ENCODE assay signal across 11 cellular contexts in the genomic region with DNA sequence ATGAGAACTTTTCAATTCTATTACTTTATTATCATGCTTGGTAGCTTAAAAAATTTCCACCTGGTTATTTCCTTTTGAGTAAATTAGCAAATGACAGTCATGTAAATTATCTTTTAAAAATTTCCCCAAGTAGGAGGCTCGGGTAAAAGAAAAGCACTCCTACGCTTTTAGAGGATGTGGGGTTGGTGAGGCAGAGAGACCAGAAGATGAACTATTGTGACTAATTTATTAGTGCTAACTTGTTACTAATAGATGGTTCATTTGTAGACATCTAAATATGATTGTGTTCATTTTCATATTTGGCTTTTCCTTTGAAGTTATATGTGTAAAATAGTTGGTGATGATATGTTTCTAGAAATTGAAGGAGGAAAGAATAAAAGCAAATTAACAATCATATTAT. TPM values are rescaled to one million over a fixed set of nuclear protein-coding genes. Genes with fewer than 3 reads are reported as not detected.
DNase-seq lines count a peak whose midpoint lies in the region; ATAC-seq and TF ChIP-seq lines count a peak whose summit lies in the region.
"Had no signal": no experiment of that assay in that cellular context is flagged by ENCODE, and none has a peak within 500 bp of the region (broad histone marks: within the 10 kb centered on the region; RNA-seq: fewer than 3 reads in every experiment).

No MANE protein-coding gene starts in this region.

- H3K27ac ChIP-seq in psoas muscle = no peak overlapping the region
- H3K27ac ChIP-seq: SJCRH30 had no signal

- WGBS in psoas muscle, 3 donors = 91 to 94% (median 93%) methylated on average over 2 of the region's 2 CpGs

- no peaks in the 10 kb centered on the region for H3K9me3 ChIP-seq in psoas muscle
- H3K9me3 ChIP-seq: SJCRH30 had no signal

- H3K27me3 ChIP-seq in psoas muscle (ENCODE audit: insufficient read depth in 3 of 3, low read length in 2 of 3) = no peaks in the 10 kb centered on the region
- H3K27me3 ChIP-seq: SJCRH30 had no signal

- H3K4me3 ChIP-seq in psoas muscle = no peak overlapping the region
- H3K4me3 ChIP-seq: SJCRH30 had no signal

- no peak for TF ChIP-seq CTCF in psoas muscle (IDR thresholded peaks at IDR 0.05)

- ATAC-seq in GM18502 (IDR thresholded peaks at IDR 0.05; ENCODE audit: poor library complexity, unreplicated experiment) (peak; percentile 82), GM19328 (IDR thresholded peaks at IDR 0.05; ENCODE audit: unreplicated experiment) (peak; percentile 77), HG02938 (IDR thresholded peaks at IDR 0.05; ENCODE audit: unreplicated experiment) (peak; percentile 62), psoas muscle (no peak)
- ATAC-seq: right cardiac atrium had no signal

- intact Hi-C loops in psoas muscle (cut with DNase I) = no loop called here

- H3K36me3 ChIP-seq in psoas muscle (ENCODE audit: insufficient read depth in 1 of 2, low read depth in 1 of 2) = peaks cover 0 to 11% of the 10 kb centered on the region in 2 donors

- peak; percentile 33 for DNase-seq in activated naive CD4-positive, alpha-beta T cell treated with anti-CD3 and anti-CD28 coated beads, Interleukin-2, amount 50 U/mL, for 16 hours
- DNase-seq in SW480 (ENCODE audit: low spot score) (no peak), psoas muscle (no peak), OCI-M1 (lab: John Stamatoyannopoulos, UW) (no peak)
- no peak for DNase-seq in activated CD8-positive, alpha-beta memory T cell treated with anti-CD3 and anti-CD28 coated beads, Interleukin-2, amount 50 U/mL, for 4 hours
- DNase-seq: activated effector memory CD4-positive, alpha-beta T cell treated with anti-CD3 and anti-CD28 coated beads, Interleukin-2, amount 50 U/mL, for 16 hours; right cardiac atrium; SJCRH30 had no signal

- peaks cover 38% of the 10 kb centered on the region for H3K4me1 ChIP-seq in psoas muscle

RNA-seq across cellular contexts. Expression of a gene that starts 27.0 kb away (rescaled TPM):
- 10 to 100 TPM; 16.7 to 21.3 (median 17.1) TPM for total RNA-seq in psoas muscle
- 1 to 10 TPM; 1.9 to 6.8 (median 2.1) TPM for polyA plus RNA-seq in psoas muscle

Comparison
In these comparisons a context has a peak if more than half of its experiments do, and no peak if none do; other contexts are left out.
1. ATAC-seq: peak in GM18502 (single experiment), GM19328 (single experiment) and HG02938 (single experiment); none in psoas muscle (0 of 4).